In genomic region chr2:32264422-32265149, GRCh38 we compare ENCODE assay signal across 9 cellular contexts. TPM values are rescaled to one million over a fixed set of nuclear protein-coding genes. Genes with fewer than 3 reads are reported as not detected.
DNase-seq lines count a peak whose midpoint lies in the region; ATAC-seq and TF ChIP-seq lines count a peak whose summit lies in the region.
"Had no signal": no experiment of that assay in that cellular context is flagged by ENCODE, and none has a peak within 500 bp of the region (broad histone marks: within the 10 kb centered on the region; RNA-seq: fewer than 3 reads in every experiment).

TSS of gene NLRC4 (minus strand) at chr2:32264886. CDS start at chr2:32256775, 8,111 bp downstream.

- H3K27me3 ChIP-seq in osteoblast (ENCODE audit: insufficient read depth, low read length): no peaks in the 10 kb centered on the region

- TF ChIP-seq CTCF in osteoblast (IDR thresholded peaks at IDR 0.05; ENCODE audit: extremely low read depth, low read depth, low read length): no peak

- H3K79me2 ChIP-seq in osteoblast (ENCODE audit: insufficient read depth, low read length): no peaks in the 10 kb centered on the region

- no peak for TF ChIP-seq POLR2A in erythroblast (IDR thresholded peaks at IDR 0.05; ENCODE audit: low read length)

- no peak within 1 kb of the TSS for H3K4me2 ChIP-seq in osteoblast (ENCODE audit: insufficient read depth, low read length)

- ATAC-seq in GM18520 (IDR thresholded peaks at IDR 0.05; ENCODE audit: unreplicated experiment) (peak; percentile 63), HG02571 (IDR thresholded peaks at IDR 0.05; ENCODE audit: unreplicated experiment) (peak; percentile 89)

- no peaks in the 10 kb centered on the region for H3K9me3 ChIP-seq in osteoblast (ENCODE audit: low read depth, low read length)

- no peaks in the 10 kb centered on the region for H3K36me3 ChIP-seq in osteoblast (ENCODE audit: insufficient read depth, low read length)

- no peaks in the 10 kb centered on the region for H3K4me1 ChIP-seq in osteoblast (ENCODE audit: insufficient read depth, low read length)

- no peaks in the 10 kb centered on the region for H4K20me1 ChIP-seq in osteoblast (ENCODE audit: insufficient read depth, low read length)

- H3K27ac ChIP-seq in osteoblast (ENCODE audit: low read depth, low read length): no peak within 1 kb of the TSS

- DNase-seq in NCI-H526 treated with DMSO at 0.1 percent for 48 hours (lab: John Stamatoyannopoulos, UW): peak; percentile 7
- DNase-seq in islet precursor cell: peak; percentile 4
- DNase-seq in osteoblast (ENCODE audit: insufficient read length, low spot score, missing footprints): no peak
- DNase-seq in DMS79 treated with DMSO at 0.1 percent for 48 hours (lab: John Stamatoyannopoulos, UW): no peak
- DNase-seq in erythroblast (lab: John Stamatoyannopoulos, UW): no peak
- DNase-seq in stimulated activated CD4-positive, alpha-beta T cell treated with anti-CD3 and anti-CD28 coated beads, Interleukin-1b, Interleukin-23, amount 100 ng/mL, for 48 hours: no peak

- H2AFZ ChIP-seq in osteoblast (ENCODE audit: low read length): no peak within 1 kb of the TSS

- no peak within 1 kb of the TSS for H3K4me3 ChIP-seq in osteoblast (ENCODE audit: insufficient read depth, low read length)

RNA-seq across cellular contexts. Expression of gene NLRC4, which starts in this region (rescaled TPM):
- total RNA-seq in osteoblast: not detected in 2 replicates
- total RNA-seq: renal cortical epithelial cell had no signal

Comparison
In these comparisons a context has a peak if more than half of its experiments do, and no peak if none do; other contexts are left out.
1. DNase-seq: peak in NCI-H526 treated with DMSO at 0.1 percent for 48 hours (single experiment) and islet precursor cell (single experiment); none in osteoblast (single experiment), DMS79 treated with DMSO at 0.1 percent for 48 hours (single experiment), erythroblast (0 of 2) and stimulated activated CD4-positive, alpha-beta T cell treated with anti-CD3 and anti-CD28 coated beads, Interleukin-1b, Interleukin-23, amount 100 ng/mL, for 48 hours (single experiment).